1 cellular context compared by ENCODE assay signal in genomic region chr12:120117961-120118709, GRCh38.
TF ChIP-seq lines count a peak whose summit lies in the region.

No MANE protein-coding gene starts in this region.

TF ChIP-seq in HEK293, 187 proteins besides CTCF, POLR2A, EP300 and RAD21 (continued from another document):
- peak; percentile 56; the same call in 1 of the 2 replicates for TF ChIP-seq ZBTB11 (tag by site-specific recombination; conservative IDR thresholded peaks at IDR 0.05; ENCODE audit: low read depth)
- TF ChIP-seq ZBTB48 (tag by site-specific recombination; IDR thresholded peaks at IDR 0.05), result peak; percentile 45; the same call in 1 of the 2 replicates
- peak; percentile 90 for TF ChIP-seq ZBTB17 (tag by site-specific recombination; IDR thresholded peaks at IDR 0.05)
- 0 out of 2 replicates have a peak, but pooled peaks have one; percentile 22 for TF ChIP-seq ZNF335 (tag by site-specific recombination; conservative IDR thresholded peaks at IDR 0.05)
- TF ChIP-seq REST (tag by site-specific recombination; IDR thresholded peaks at IDR 0.05), result no peak
- TF ChIP-seq ZNF629 (tag by site-specific recombination; IDR thresholded peaks at IDR 0.05), result no peak
- 0 out of 2 replicates have a peak, but pooled peaks have one; percentile 21 for TF ChIP-seq ZNF366 (tag by site-specific recombination; conservative IDR thresholded peaks at IDR 0.05)
